In genomic region chr19:4183967-4184717, GRCh38 we compare ENCODE assay signal across 10 cellular contexts. TPM values are rescaled to one million over a fixed set of nuclear protein-coding genes. Genes with fewer than 3 reads are reported as not detected.
A peak's percentile ranks its signal among the peaks of the same experiment; 100 is the strongest.
DNase-seq lines count a peak whose midpoint lies in the region; ATAC-seq and TF ChIP-seq lines count a peak whose summit lies in the region.
"Had no signal": no experiment of that assay in that cellular context is flagged by ENCODE, and none has a peak within 500 bp of the region (broad histone marks: within the 10 kb centered on the region; RNA-seq: fewer than 3 reads in every experiment).

No MANE protein-coding gene starts in this region.

- H3K9me3 Mint-ChIP-seq in activated naive CD4-positive, alpha-beta T cell treated with anti-CD3 and anti-CD28 coated beads, Interleukin-2, amount 10 ng/mL, durations not matched to agents 7 days and 5 days: no peaks in the 10 kb centered on the region
- H3K9me3 Mint-ChIP-seq in activated naive CD4-positive, alpha-beta T cell treated with anti-CD3 and anti-CD28 coated beads, Interleukin-2, amount 50 U/mL, for 72 hours: no peaks in the 10 kb centered on the region
- no peaks in the 10 kb centered on the region for H3K9me3 Mint-ChIP-seq in dendritic cell treated with granulocyte-macrophage colony-stimulating factor and Interleukin-4, amounts not matched to agents 40 ng/mL and 50 ng/mL, for 4 days
- H3K9me3 Mint-ChIP-seq in type B pancreatic cell: no peaks in the 10 kb centered on the region

- intact Hi-C loops in dendritic cell treated with granulocyte-macrophage colony-stimulating factor and Interleukin-4, amounts not matched to agents 40 ng/mL and 50 ng/mL, for 4 days (cut with micrococcal nuclease): loop anchor here (5.0 to 10.0 kb wide), 3 partner anchors 49 to 197 kb away; partner anchors contain the start of gene EEF2

- peaks cover 26% of the 10 kb centered on the region for H3K27me3 Mint-ChIP-seq in activated naive CD4-positive, alpha-beta T cell treated with anti-CD3 and anti-CD28 coated beads, Interleukin-2, amount 10 ng/mL, durations not matched to agents 7 days and 5 days
- H3K27me3 Mint-ChIP-seq in dendritic cell treated with granulocyte-macrophage colony-stimulating factor and Interleukin-4, amounts not matched to agents 40 ng/mL and 50 ng/mL, for 4 days: peaks cover 9% of the 10 kb centered on the region
- peaks cover 6% of the 10 kb centered on the region for H3K27me3 Mint-ChIP-seq in type B pancreatic cell

- peaks cover 19% of the 10 kb centered on the region for H3K36me3 Mint-ChIP-seq in activated naive CD4-positive, alpha-beta T cell treated with anti-CD3 and anti-CD28 coated beads, Interleukin-2, amount 10 ng/mL, durations not matched to agents 7 days and 5 days
- H3K36me3 Mint-ChIP-seq in activated naive CD4-positive, alpha-beta T cell treated with anti-CD3 and anti-CD28 coated beads, Interleukin-2, amount 50 U/mL, for 72 hours: peaks cover 10% of the 10 kb centered on the region in 2 donors
- peaks cover 30% of the 10 kb centered on the region for H3K36me3 Mint-ChIP-seq in dendritic cell treated with granulocyte-macrophage colony-stimulating factor and Interleukin-4, amounts not matched to agents 40 ng/mL and 50 ng/mL, for 4 days (ENCODE audit: low read depth)
- H3K36me3 Mint-ChIP-seq in type B pancreatic cell: no peaks in the 10 kb centered on the region

- ATAC-seq in activated naive CD4-positive, alpha-beta T cell treated with anti-CD3 and anti-CD28 coated beads, Interleukin-2, amount 50 U/mL, for 72 hours: no peak
- ATAC-seq in HG03135 (IDR thresholded peaks at IDR 0.05; ENCODE audit: unreplicated experiment): no peak

- CTCF ChIA-PET in activated naive CD4-positive, alpha-beta T cell treated with anti-CD3 and anti-CD28 coated beads, Interleukin-2, amount 10 ng/mL, durations not matched to agents 7 days and 5 days (lab: Charles Lee): no interaction called here

- H3K4me1 Mint-ChIP-seq in activated naive CD4-positive, alpha-beta T cell treated with anti-CD3 and anti-CD28 coated beads, Interleukin-2, amount 10 ng/mL, durations not matched to agents 7 days and 5 days: peaks cover 49% of the 10 kb centered on the region
- peaks cover 51% of the 10 kb centered on the region for H3K4me1 Mint-ChIP-seq in dendritic cell treated with granulocyte-macrophage colony-stimulating factor and Interleukin-4, amounts not matched to agents 40 ng/mL and 50 ng/mL, for 4 days (ENCODE audit: low read depth)
- peaks cover 11% of the 10 kb centered on the region for H3K4me1 Mint-ChIP-seq in type B pancreatic cell (ENCODE audit: unreplicated experiment)

- no peak for DNase-seq in activated naive CD4-positive, alpha-beta T cell treated with anti-CD3 and anti-CD28 coated beads, Interleukin-2, amount 10 ng/mL, durations not matched to agents 7 days and 5 days
- no peak for DNase-seq in activated naive CD4-positive, alpha-beta T cell treated with anti-CD3 and anti-CD28 coated beads, Interleukin-2, amount 50 U/mL, for 72 hours (ENCODE audit: low spot score in 2 of 2)
- peak; percentile 65 for DNase-seq in NCI-H345 treated with DMSO at 0.1 percent for 48 hours (lab: John Stamatoyannopoulos, UW; ENCODE audit: unreplicated experiment)
- no peak for DNase-seq in type B pancreatic cell (ENCODE audit: extremely low spot score, unreplicated experiment)
- no peak for DNase-seq in AG20443 (ENCODE audit: low spot score)
- no peak for DNase-seq in GM20000 (ENCODE audit: low spot score)
- DNase-seq: kidney, small intestine had no signal

- TF ChIP-seq CTCF in type B pancreatic cell (conservative IDR thresholded peaks at IDR 0.05): no peak
- no peak for TF ChIP-seq CTCF in GM20000 (IDR thresholded peaks at IDR 0.05; ENCODE audit: extremely low read depth, missing control alignments)

- H3K27ac Mint-ChIP-seq in activated naive CD4-positive, alpha-beta T cell treated with anti-CD3 and anti-CD28 coated beads, Interleukin-2, amount 10 ng/mL, durations not matched to agents 7 days and 5 days: peak overlapping the region; percentile 24
- H3K27ac Mint-ChIP-seq in activated naive CD4-positive, alpha-beta T cell treated with anti-CD3 and anti-CD28 coated beads, Interleukin-2, amount 50 U/mL, for 72 hours: no peak overlapping the region
- peak overlapping the region; percentile 80 for H3K27ac Mint-ChIP-seq in dendritic cell treated with granulocyte-macrophage colony-stimulating factor and Interleukin-4, amounts not matched to agents 40 ng/mL and 50 ng/mL, for 4 days
- H3K27ac Mint-ChIP-seq in type B pancreatic cell: no peak overlapping the region

- H3K4me3 Mint-ChIP-seq in activated naive CD4-positive, alpha-beta T cell treated with anti-CD3 and anti-CD28 coated beads, Interleukin-2, amount 10 ng/mL, durations not matched to agents 7 days and 5 days: peak overlapping the region; percentile 64
- peak overlapping the region; percentile 55 for H3K4me3 Mint-ChIP-seq in dendritic cell treated with granulocyte-macrophage colony-stimulating factor and Interleukin-4, amounts not matched to agents 40 ng/mL and 50 ng/mL, for 4 days
- H3K4me3 Mint-ChIP-seq in type B pancreatic cell: peak overlapping the region; percentile 70

RNA-seq across cellular contexts. Expression of gene ANKRD24, which starts 1.7 kb away (rescaled TPM):
- 1 to 10 TPM; 1.7 to 4.2 TPM for total RNA-seq in activated naive CD4-positive, alpha-beta T cell treated with anti-CD3 and anti-CD28 coated beads, Interleukin-2, amount 50 U/mL, for 72 hours
- total RNA-seq in type B pancreatic cell (ENCODE audit: low replicate concordance): 0.48 and 1.1 TPM in 2 replicates

RNA-seq across cellular contexts. Expression of gene SIRT6, which starts 1.8 kb away (rescaled TPM):
- total RNA-seq in activated naive CD4-positive, alpha-beta T cell treated with anti-CD3 and anti-CD28 coated beads, Interleukin-2, amount 50 U/mL, for 72 hours: 10 to 100 TPM; 35.3 to 37.9 TPM
- 26.7 and 29.2 TPM in 2 replicates for total RNA-seq in type B pancreatic cell (ENCODE audit: low replicate concordance)

RNA-seq across cellular contexts. Expression of gene CREB3L3, which starts 30.7 kb away (rescaled TPM):
- under 1 TPM in 1 of 2 donors, not detected in 1; 0.59 TPM for total RNA-seq in activated naive CD4-positive, alpha-beta T cell treated with anti-CD3 and anti-CD28 coated beads, Interleukin-2, amount 50 U/mL, for 72 hours
- 3.7 and 13.3 TPM in 2 replicates for total RNA-seq in type B pancreatic cell (ENCODE audit: low replicate concordance)
- total RNA-seq: kidney had no signal

RNA-seq across cellular contexts. Expression of gene EBI3, which starts 45.2 kb away (rescaled TPM):
- 10 to 100 TPM in 1 of 2 donors, 1 to 10 TPM in 1; 1.4 to 34.9 TPM for total RNA-seq in activated naive CD4-positive, alpha-beta T cell treated with anti-CD3 and anti-CD28 coated beads, Interleukin-2, amount 50 U/mL, for 72 hours
- 0.31 and 0.43 TPM in 2 replicates for total RNA-seq in type B pancreatic cell (ENCODE audit: low replicate concordance)

Comparison
In these comparisons a context has a peak if more than half of its experiments do, and no peak if none do; other contexts are left out.
1. H3K27ac Mint-ChIP-seq: peak in activated naive CD4-positive, alpha-beta T cell treated with anti-CD3 and anti-CD28 coated beads, Interleukin-2, amount 10 ng/mL, durations not matched to agents 7 days and 5 days (single experiment) and dendritic cell treated with granulocyte-macrophage colony-stimulating factor and Interleukin-4, amounts not matched to agents 40 ng/mL and 50 ng/mL, for 4 days (single experiment); none in activated naive CD4-positive, alpha-beta T cell treated with anti-CD3 and anti-CD28 coated beads, Interleukin-2, amount 50 U/mL, for 72 hours (0 of 2) and type B pancreatic cell (single experiment).
2. Peak in every context shown above with its lines, with median percentiles within 50 percentile points of each other: H3K4me3 Mint-ChIP-seq.